37 cellular contexts compared by ENCODE assay signal in the genomic region with DNA sequence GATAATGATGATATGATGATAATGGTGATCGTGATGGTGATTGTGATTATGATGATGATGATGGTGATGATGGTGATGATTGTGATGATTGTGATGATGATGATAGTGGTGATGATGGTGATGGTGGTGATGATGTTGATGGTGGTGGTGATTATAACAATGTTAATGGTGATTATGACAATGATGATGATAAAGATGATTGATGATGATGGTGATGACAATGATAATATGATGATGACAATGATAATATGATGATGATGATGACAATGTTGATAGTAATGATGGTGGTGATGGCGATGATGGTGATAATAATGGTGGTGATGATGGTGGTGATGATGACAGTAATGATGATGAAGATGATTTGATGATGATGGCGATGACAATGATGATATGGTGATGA. TPM values are rescaled to one million over a fixed set of nuclear protein-coding genes. Genes with fewer than 3 reads are reported as not detected.
"Had no signal": no experiment of that assay in that cellular context is flagged by ENCODE, and none has a peak within 500 bp of the region (broad histone marks: within the 10 kb centered on the region; RNA-seq: fewer than 3 reads in every experiment).

No MANE protein-coding gene starts in this region.

- ATAC-seq: activated CD8-positive, alpha-beta memory T cell treated with anti-CD3 and anti-CD28 coated beads, Interleukin-2, amount 10 ng/mL, durations not matched to agents 7 days and 5 days; activated naive CD8-positive, alpha-beta T cell treated with anti-CD3 and anti-CD28 coated beads, Interleukin-2, amount 50 U/mL, for 24 hours; PC-3; Right ventricle myocardium inferior; SK-N-SH treated with all-trans-retinoic acid at 6 μM for 48 hours had no signal

- DNase-seq: activated CD4-positive, alpha-beta memory T cell treated with anti-CD3 and anti-CD28 coated beads, Interleukin-2, amount 10 ng/mL, durations not matched to agents 7 days and 5 days; activated CD4-positive, alpha-beta T cell treated with anti-CD3 and anti-CD28 coated beads for 1 hour; activated CD4-positive, alpha-beta T cell treated with anti-CD3 and anti-CD28 coated beads for 48 hours; activated CD4-positive, CD25-positive, alpha-beta regulatory T cell; activated CD8-positive, alpha-beta memory T cell treated with anti-CD3 and anti-CD28 coated beads for 24 hours; activated CD8-positive, alpha-beta memory T cell treated with anti-CD3 and anti-CD28 coated beads, Interleukin-2, amount 10 ng/mL, durations not matched to agents 7 days and 5 days; activated CD8-positive, alpha-beta memory T cell treated with anti-CD3 and anti-CD28 coated beads, Interleukin-2, amount 50 U/mL, for 48 hours; activated effector memory CD4-positive, alpha-beta T cell treated with Interleukin-2 at 50 U/mL for 16 hours; activated naive CD4-positive, alpha-beta T cell treated with anti-CD3 and anti-CD28 coated beads, Interleukin-2, amount 10 ng/mL, durations not matched to agents 7 days and 5 days; activated naive CD8-positive, alpha-beta T cell treated with anti-CD3 and anti-CD28 coated beads, Interleukin-2, amount 50 U/mL, for 24 hours; activated T-cell treated with anti-CD3 and anti-CD28 coated beads, Interleukin-2, amount 50 U/mL, for 48 hours; anterior cingulate cortex; brain microvascular endothelial cell; central memory CD4-positive, alpha-beta T cell; NCI-H1048; NCI-H1105 treated with DMSO at 0.1 percent for 48 hours; NCI-H1436; NCI-H1694; NCI-H2029; NCI-H2107; NCI-H510A; NCI-H526; NCI-H748 treated with DMSO at 0.1 percent for 48 hours; NK-92 treated with Interleukin-12 subunit alpha and Interleukin-12 subunit beta, amount 100 ng/mL, for 24 hours; PC-3; Peyer's patch; SIG-M5; SW 1271; T-helper 1 cell; T-helper 2 cell; T-helper 9 cell; WERI-Rb-1 had no signal

- H3K36me3 ChIP-seq: brain microvascular endothelial cell, Peyer's patch, WERI-Rb-1 had no signal

- H3K4me3 ChIP-seq: Peyer's patch had no signal

- H3K4me1 ChIP-seq: Peyer's patch had no signal

- FAIRE-seq: colon had no signal

- H3K27ac ChIP-seq: brain microvascular endothelial cell, Peyer's patch, RWPE1, WERI-Rb-1 had no signal

- H3K9me3 ChIP-seq: Peyer's patch had no signal

- H3K27me3 ChIP-seq: brain microvascular endothelial cell, Peyer's patch had no signal

RNA-seq across cellular contexts. Expression of gene ZNF536, which starts 34.1 kb away (rescaled TPM):
- total RNA-seq: activated CD4-positive, alpha-beta memory T cell treated with anti-CD3 and anti-CD28 coated beads, Interleukin-2, amount 10 ng/mL, durations not matched to agents 7 days and 5 days; activated CD8-positive, alpha-beta memory T cell treated with anti-CD3 and anti-CD28 coated beads, Interleukin-2, amount 10 ng/mL, durations not matched to agents 7 days and 5 days; MCF 10A; PC-3 had no signal
